ENCODE assay signal across 8 cellular contexts in genomic region chr6:135451617-135452190, GRCh38. TPM values are rescaled to one million over a fixed set of nuclear protein-coding genes. Genes with fewer than 3 reads are reported as not detected.
DNase-seq lines count a peak whose midpoint lies in the region; ATAC-seq and TF ChIP-seq lines count a peak whose summit lies in the region.

No MANE protein-coding gene starts in this region.

- DNase-seq in left ventricle myocardium inferior (no peak), left cardiac atrium (no peak), NCI-H2227 treated with DMSO at 0.1 percent for 48 hours (lab: John Stamatoyannopoulos, UW) (peak; percentile 28), brain pericyte (ENCODE audit: low read depth, low spot score) (peak; percentile 15), lower lobe of right lung (no peak), activated gamma-delta T cell treated with Interleukin-2 at 50 U/mL for 16 hours (no peak)

- H3K9me3 ChIP-seq in left ventricle myocardium inferior (replicated peaks) (no peaks in the 10 kb centered on the region), lower lobe of right lung (no peaks in the 10 kb centered on the region)

- H3K4me3 ChIP-seq in left ventricle myocardium inferior (no peak overlapping the region), lower lobe of right lung (no peak overlapping the region)

- H3K36me3 ChIP-seq in left ventricle myocardium inferior, result peaks cover 24% of the 10 kb centered on the region
- peaks cover 39% of the 10 kb centered on the region for H3K36me3 ChIP-seq in lower lobe of right lung

- ATAC-seq in left cardiac atrium, result no peak
- ATAC-seq in lower lobe of right lung, result peak in 1 of 2 donors; percentile 29
- no peak for ATAC-seq in HG02938 (IDR thresholded peaks at IDR 0.05; ENCODE audit: unreplicated experiment)
- ATAC-seq in GM19452 (IDR thresholded peaks at IDR 0.05; ENCODE audit: unreplicated experiment), result no peak

- no peaks in the 10 kb centered on the region for H3K4me1 ChIP-seq in left ventricle myocardium inferior
- no peaks in the 10 kb centered on the region for H3K4me1 ChIP-seq in lower lobe of right lung

- intact Hi-C loops in left ventricle myocardium inferior (cut with micrococcal nuclease), result no loop called here
- intact Hi-C loops in left cardiac atrium (cut with DNase I), result no loop called here
- intact Hi-C loops in lower lobe of right lung (cut with DNase I), result no loop called here

- H3K27ac ChIP-seq in left ventricle myocardium inferior (replicated peaks), result no peak overlapping the region
- no peak overlapping the region for H3K27ac ChIP-seq in lower lobe of right lung

- no peaks in the 10 kb centered on the region for H3K27me3 ChIP-seq in left ventricle myocardium inferior (ENCODE audit: low read depth)
- H3K27me3 ChIP-seq in lower lobe of right lung (ENCODE audit: low read depth), result no peaks in the 10 kb centered on the region

- TF ChIP-seq CTCF in left ventricle myocardium inferior (IDR thresholded peaks at IDR 0.05; ENCODE audit: borderline replicate concordance), result peak; percentile 81
- TF ChIP-seq CTCF in lower lobe of right lung (IDR thresholded peaks at IDR 0.05), result peak; percentile 65

RNA-seq across cellular contexts. Expression of gene AHI1, which starts 45.8 kb away (rescaled TPM):
- total RNA-seq in left ventricle myocardium inferior, result 9.3 TPM
- 10 to 100 TPM; 13.1 to 18.0 TPM for total RNA-seq in left cardiac atrium
- 31.7 TPM for total RNA-seq in lower lobe of right lung

Comparison
In these comparisons a context has a peak if more than half of its experiments do, and no peak if none do; other contexts are left out.
1. DNase-seq: peak in NCI-H2227 treated with DMSO at 0.1 percent for 48 hours (single experiment) and brain pericyte (single experiment); none in left ventricle myocardium inferior (single experiment), left cardiac atrium (single experiment), lower lobe of right lung (single experiment) and activated gamma-delta T cell treated with Interleukin-2 at 50 U/mL for 16 hours (single experiment).